30 cellular contexts compared by ENCODE assay signal in the genomic region with DNA sequence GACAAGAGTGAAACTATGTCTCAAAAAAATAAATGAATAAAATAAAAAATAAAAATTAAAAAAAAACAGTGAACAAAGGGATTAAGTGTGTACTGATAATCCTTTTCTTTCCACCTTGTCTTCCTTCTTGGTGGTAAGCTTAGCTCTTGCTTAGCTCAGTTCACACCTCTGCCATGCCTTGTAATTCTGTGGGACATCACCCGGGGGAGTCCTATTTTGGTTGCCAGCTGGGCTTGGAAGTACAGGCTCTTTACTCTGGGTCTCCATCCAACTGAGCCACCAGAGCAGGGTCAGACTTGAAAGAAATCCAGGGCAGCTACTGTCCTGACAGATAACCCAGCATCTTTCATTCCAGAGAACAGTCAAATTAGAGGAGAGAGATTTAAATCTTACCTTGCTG.
"Had no signal": no experiment of that assay in that cellular context is flagged by ENCODE, and none has a peak within 500 bp of the region (broad histone marks: within the 10 kb centered on the region; RNA-seq: fewer than 3 reads in every experiment).

No MANE protein-coding gene starts in this region.

- H3K36me3 ChIP-seq: lower lobe of right lung, pancreas, prostate gland, sigmoid colon, spleen, suprapubic skin, thoracic aorta, tibial artery, upper lobe of right lung had no signal

- ATAC-seq: left lobe of liver; lower lobe of right lung; natural killer cell; pancreas; right cardiac atrium; stimulated activated effector memory CD8-positive, alpha-beta T cell treated with anti-CD3 and anti-CD28 coated beads, Interleukin-12 subunit alpha, Interleukin-12 subunit beta, amount 100 ng/mL, for 72 hours; upper lobe of right lung had no signal

- H3K4me3 ChIP-seq: lower lobe of right lung, pancreas, prostate gland, sigmoid colon, spleen, suprapubic skin, thoracic aorta, tibial artery, upper lobe of right lung had no signal

- H3K4me1 Mint-ChIP-seq: mesothelial cell of epicardium; naive B cell; natural killer cell; stimulated activated effector memory CD8-positive, alpha-beta T cell treated with anti-CD3 and anti-CD28 coated beads, Interleukin-12 subunit alpha, Interleukin-12 subunit beta, amount 100 ng/mL, for 72 hours had no signal

- H3K36me3 Mint-ChIP-seq: naive B cell; natural killer cell; stimulated activated effector memory CD8-positive, alpha-beta T cell treated with anti-CD3 and anti-CD28 coated beads, Interleukin-12 subunit alpha, Interleukin-12 subunit beta, amount 100 ng/mL, for 72 hours had no signal

- H3K4me3 Mint-ChIP-seq: mesothelial cell of epicardium; naive B cell; natural killer cell; nephron progenitor cell; stimulated activated effector memory CD8-positive, alpha-beta T cell treated with anti-CD3 and anti-CD28 coated beads, Interleukin-12 subunit alpha, Interleukin-12 subunit beta, amount 100 ng/mL, for 72 hours; stimulated activated naive CD8-positive, alpha-beta T cell treated with anti-CD3 and anti-CD28 coated beads, Interleukin-15, Interleukin-2, amounts not matched to agents 100 ng/mL and 50 ng/mL, for 24 hours had no signal

- H3K9me3 ChIP-seq: lower lobe of right lung, pancreas, prostate gland, sigmoid colon, suprapubic skin, thoracic aorta, tibial artery, upper lobe of right lung had no signal

- FAIRE-seq: pancreas, small intestine, urothelium cell line had no signal

- H3K27ac ChIP-seq: lower lobe of right lung, pancreas, prostate gland, sigmoid colon, spleen, suprapubic skin, thoracic aorta, tibial artery, upper lobe of right lung had no signal

- H3K4me1 ChIP-seq: lower lobe of right lung, pancreas, prostate gland, sigmoid colon, spleen, suprapubic skin, tibial artery, upper lobe of right lung had no signal

- H3K27me3 ChIP-seq: sigmoid colon, spleen, suprapubic skin, tibial artery, upper lobe of right lung had no signal

- H3K27ac Mint-ChIP-seq: mesothelial cell of epicardium; naive B cell; natural killer cell; nephron progenitor cell; stimulated activated effector memory CD8-positive, alpha-beta T cell treated with anti-CD3 and anti-CD28 coated beads, Interleukin-12 subunit alpha, Interleukin-12 subunit beta, amount 100 ng/mL, for 72 hours; stimulated activated naive CD8-positive, alpha-beta T cell treated with anti-CD3 and anti-CD28 coated beads, Interleukin-15, Interleukin-2, amounts not matched to agents 100 ng/mL and 50 ng/mL, for 24 hours had no signal

- H3K27me3 Mint-ChIP-seq: naive B cell; stimulated activated naive CD8-positive, alpha-beta T cell treated with anti-CD3 and anti-CD28 coated beads, Interleukin-15, Interleukin-2, amounts not matched to agents 100 ng/mL and 50 ng/mL, for 24 hours had no signal

- DNase-seq: hypothalamus; islet precursor cell; kidney glomerular epithelial cell; left cardiac atrium; lower lobe of right lung; mammary epithelial cell; mesenchymal stem cell; naive B cell; natural killer cell; nephron progenitor cell; pancreas; posterior cingulate gyrus; retina; right cardiac atrium; sigmoid colon; small intestine; spleen; stimulated activated CD4-positive, alpha-beta T cell treated with anti-CD3 and anti-CD28 coated beads, Interleukin-4, amount 100 ng/mL, for 24 hours; stimulated activated naive CD4-positive, alpha-beta T cell; tibial artery; trophoblast cell; upper lobe of right lung had no signal
